8 cellular contexts compared by ENCODE assay signal in the genomic region with DNA sequence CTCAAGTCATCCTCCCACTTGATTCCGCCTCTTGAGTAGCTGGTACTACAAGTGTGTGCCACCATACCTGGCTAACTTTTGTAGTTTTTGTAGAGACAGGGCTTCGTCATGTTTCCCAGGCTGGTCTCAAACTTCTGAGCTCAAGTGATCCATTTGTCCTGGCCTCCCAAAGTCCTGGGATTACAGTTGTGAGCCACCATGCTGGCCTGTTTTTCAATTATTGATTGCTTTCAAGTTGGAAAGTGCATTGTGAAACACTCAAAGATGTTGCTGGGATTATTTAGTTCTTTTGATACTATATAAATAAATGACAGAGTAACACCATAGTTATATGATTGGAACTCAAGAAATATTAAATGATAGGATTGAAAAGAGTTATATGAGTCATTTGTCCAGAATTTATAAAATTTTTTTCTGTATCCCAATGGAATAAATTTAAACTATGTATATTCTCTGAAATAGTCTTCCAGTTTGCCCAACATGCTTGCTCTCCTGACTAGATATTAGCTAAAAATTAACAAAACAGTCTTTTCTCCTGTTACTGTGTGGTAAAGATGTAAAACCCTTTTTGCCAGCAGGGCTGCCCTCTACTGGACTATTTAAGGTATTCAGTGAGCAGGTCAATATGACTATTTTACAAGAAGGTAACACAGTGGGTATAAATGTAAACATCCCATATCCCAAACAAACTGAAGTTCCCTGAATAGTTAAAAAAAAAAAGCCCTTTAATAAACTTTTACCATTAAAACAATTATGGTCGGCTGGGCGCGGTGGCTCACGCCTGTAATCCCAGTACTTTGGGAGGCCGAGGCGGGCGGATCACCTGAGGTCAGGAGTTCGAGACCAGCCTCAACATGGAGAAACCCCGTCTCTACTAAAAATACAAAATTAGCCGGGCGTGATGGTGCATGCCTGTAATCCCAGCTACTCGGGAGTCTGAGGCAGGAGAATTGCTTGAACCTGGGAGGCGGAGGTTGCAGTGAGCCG. TPM values are rescaled to one million over a fixed set of nuclear protein-coding genes. Genes with fewer than 3 reads are reported as not detected.
DNase-seq lines count a peak whose midpoint lies in the region; ATAC-seq and TF ChIP-seq lines count a peak whose summit lies in the region.

No MANE protein-coding gene starts in this region.

- H3K4me3 ChIP-seq in right cardiac atrium (ENCODE audit: low read length) = no peak overlapping the region

- no peaks in the 10 kb centered on the region for H3K27me3 Mint-ChIP-seq in Calu3 (ENCODE audit: unreplicated experiment)
- H3K27me3 Mint-ChIP-seq in activated naive CD8-positive, alpha-beta T cell treated with anti-CD3 and anti-CD28 coated beads, Interleukin-2, amount 50 U/mL, for 24 hours = no peaks in the 10 kb centered on the region

- CTCF ChIA-PET in Calu3 (lab: Charles Lee) = interaction anchor here (0.5 to 1.3 kb wide), 12 partner anchors 12 to 204 kb away, joined by 3 to 9 read pairs (median 4); no protein-coding TSS in a partner anchor

- DNase-seq in Calu3 = peak; percentile 41
- peak; percentile 54 for DNase-seq in NCI-H69 (lab: John Stamatoyannopoulos, UW)
- DNase-seq in activated naive CD8-positive, alpha-beta T cell treated with anti-CD3 and anti-CD28 coated beads, Interleukin-2, amount 50 U/mL, for 24 hours = peak; percentile 10
- peak in 1 of 3 donors; percentile 46 for DNase-seq in right cardiac atrium
- DNase-seq in stimulated activated CD4-positive, alpha-beta T cell treated with anti-CD3 and anti-CD28 coated beads, Interleukin-12 subunit alpha, Interleukin-12 subunit beta, amount 100 ng/mL, for 48 hours (ENCODE audit: low read depth in 2 of 3, low spot score in 1 of 3) = peak in 2 of 3 donors; percentile 8 to 12

- H3K9me3 ChIP-seq in right cardiac atrium (ENCODE audit: control insufficient read depth, low read length) = no peaks in the 10 kb centered on the region

- ATAC-seq in GM18909 (IDR thresholded peaks at IDR 0.05; ENCODE audit: poor library complexity, unreplicated experiment) (peak; percentile 89), HG03108 (IDR thresholded peaks at IDR 0.05; ENCODE audit: unreplicated experiment) (peak; percentile 90), right cardiac atrium (peak; percentile 58 to 65), HG03095 (IDR thresholded peaks at IDR 0.05; ENCODE audit: unreplicated experiment) (no peak)
- peak; percentile 52 for ATAC-seq in activated naive CD8-positive, alpha-beta T cell treated with anti-CD3 and anti-CD28 coated beads, Interleukin-2, amount 50 U/mL, for 24 hours

- H3K4me1 Mint-ChIP-seq in Calu3 (ENCODE audit: low read depth, unreplicated experiment) = peaks cover 89% of the 10 kb centered on the region
- peaks cover 21% of the 10 kb centered on the region for H3K4me1 Mint-ChIP-seq in activated naive CD8-positive, alpha-beta T cell treated with anti-CD3 and anti-CD28 coated beads, Interleukin-2, amount 50 U/mL, for 24 hours

- H3K9me3 Mint-ChIP-seq in Calu3 (ENCODE audit: low read depth, unreplicated experiment) = no peaks in the 10 kb centered on the region
- H3K9me3 Mint-ChIP-seq in activated naive CD8-positive, alpha-beta T cell treated with anti-CD3 and anti-CD28 coated beads, Interleukin-2, amount 50 U/mL, for 24 hours = no peaks in the 10 kb centered on the region

- no peaks in the 10 kb centered on the region for H3K27me3 ChIP-seq in right cardiac atrium (ENCODE audit: control insufficient read depth, insufficient read depth)

- H3K4me1 ChIP-seq in right cardiac atrium (ENCODE audit: control insufficient read depth, insufficient read depth, low read length) = peaks cover 5% of the 10 kb centered on the region

- no peak overlapping the region for H3K27ac ChIP-seq in right cardiac atrium (ENCODE audit: low read length)

- WGBS in right cardiac atrium = 93% methylated on average over 16 of the region's 16 CpGs

- H3K4me3 Mint-ChIP-seq in Calu3 (ENCODE audit: low read depth, unreplicated experiment) = no peak overlapping the region
- no peak overlapping the region for H3K4me3 Mint-ChIP-seq in activated naive CD8-positive, alpha-beta T cell treated with anti-CD3 and anti-CD28 coated beads, Interleukin-2, amount 50 U/mL, for 24 hours

- peak; percentile 46 for TF ChIP-seq CTCF in Calu3 (IDR thresholded peaks at IDR 0.05; ENCODE audit: unreplicated experiment)

- intact Hi-C loops in Calu3 (cut with micrococcal nuclease; ENCODE audit: unreplicated experiment) = loop anchor here (1.0 to 5.0 kb wide), 4 partner anchors 25 to 195 kb away; a partner anchor contains a TSS
- intact Hi-C loops in right cardiac atrium (cut with DNase I) = loop anchor here (5.0 to 10.0 kb wide), 2 partner anchors 109 to 196 kb away; no protein-coding TSS in a partner anchor

- no TSS peak for BruUV-seq in Calu3 (replicated peaks; lab: Mats Ljungman, UMichigan)

- H3K36me3 Mint-ChIP-seq in Calu3 (ENCODE audit: insufficient read depth, unreplicated experiment) = peaks cover 38% of the 10 kb centered on the region
- peaks cover 2% of the 10 kb centered on the region for H3K36me3 Mint-ChIP-seq in activated naive CD8-positive, alpha-beta T cell treated with anti-CD3 and anti-CD28 coated beads, Interleukin-2, amount 50 U/mL, for 24 hours (ENCODE audit: low read depth)

- no peak overlapping the region for H3K27ac Mint-ChIP-seq in Calu3 (ENCODE audit: unreplicated experiment)
- no peak overlapping the region for H3K27ac Mint-ChIP-seq in activated naive CD8-positive, alpha-beta T cell treated with anti-CD3 and anti-CD28 coated beads, Interleukin-2, amount 50 U/mL, for 24 hours

RNA-seq across cellular contexts. Expression of a gene that starts 42.7 kb away (rescaled TPM):
- 167 and 168 TPM in 2 replicates for total RNA-seq in Calu3 (2022)
- total RNA-seq in right cardiac atrium = 10 to 100 TPM; 35.2 to 50.4 (median 36.6) TPM
- polyA plus RNA-seq in right cardiac atrium = 14.4 TPM
